In the genomic region with DNA sequence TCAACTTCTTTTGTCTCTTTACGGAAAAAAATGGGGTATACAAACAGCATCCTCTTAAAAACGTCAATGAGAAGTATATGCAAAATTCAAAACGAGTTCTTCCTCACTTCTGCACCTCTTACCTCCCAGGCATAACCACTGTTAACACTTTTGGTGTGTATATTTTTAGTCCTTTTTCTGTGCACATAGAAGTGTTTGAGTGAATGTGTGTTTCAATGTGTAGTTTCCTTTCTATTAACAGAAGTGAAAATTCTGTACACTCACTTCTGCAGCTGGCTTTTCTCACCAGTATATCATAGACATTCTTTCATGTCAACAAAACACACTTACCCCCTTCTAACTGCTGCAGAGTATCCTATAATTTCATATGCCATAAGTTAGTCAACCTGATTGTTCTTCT, we compare ENCODE assay signal across 15 cellular contexts. TPM values are rescaled to one million over a fixed set of nuclear protein-coding genes. Genes with fewer than 3 reads are reported as not detected.
DNase-seq lines count a peak whose midpoint lies in the region; ATAC-seq and TF ChIP-seq lines count a peak whose summit lies in the region.
"Had no signal": no experiment of that assay in that cellular context is flagged by ENCODE, and none has a peak within 500 bp of the region (broad histone marks: within the 10 kb centered on the region; RNA-seq: fewer than 3 reads in every experiment).

No MANE protein-coding gene starts in this region.

- H3K79me2 ChIP-seq in DOHH2 (ENCODE audit: control insufficient read depth, low read length): peaks cover 54% of the 10 kb centered on the region

- peaks cover 78% of the 10 kb centered on the region for H3K36me3 ChIP-seq in DOHH2 (ENCODE audit: control insufficient read depth, low read length)

- H3K36me3 Mint-ChIP-seq in natural killer cell treated with Interleukin-12 subunit alpha and Interleukin-12 subunit beta and Interleukin-15 and Interleukin-18, amount 100 ng/mL, for 72 hours: peaks cover 23% of the 10 kb centered on the region
- peaks cover 47 to 66% of the 10 kb centered on the region in 2 donors for H3K36me3 Mint-ChIP-seq in CD14-positive monocyte

- H3K4me2 ChIP-seq in DOHH2 (ENCODE audit: low read length): peak overlapping the region; percentile 59
- H3K4me2 ChIP-seq: KMS-11 had no signal

- peak; percentile 76 for ATAC-seq in GM19043 (IDR thresholded peaks at IDR 0.05; ENCODE audit: low read depth, unreplicated experiment)
- ATAC-seq in HG02571 (IDR thresholded peaks at IDR 0.05; ENCODE audit: unreplicated experiment): peak; percentile 62
- peak; percentile 50 for ATAC-seq in HG03342 (IDR thresholded peaks at IDR 0.05; ENCODE audit: unreplicated experiment)
- no peak for ATAC-seq in natural killer cell treated with Interleukin-12 subunit alpha and Interleukin-12 subunit beta and Interleukin-15 and Interleukin-18, amount 100 ng/mL, for 72 hours
- ATAC-seq: right lobe of liver, Right ventricle myocardium inferior, upper lobe of right lung had no signal

- H3F3A ChIP-seq in DOHH2 (ENCODE audit: control insufficient read depth, insufficient read depth): peaks cover 24% of the 10 kb centered on the region

- peak overlapping the region; percentile 78 for H3K27ac ChIP-seq in DOHH2 (ENCODE audit: low read depth, low read length)
- H3K27ac ChIP-seq: KMS-11, right lobe of liver, upper lobe of right lung, WERI-Rb-1 had no signal

- peaks cover 5 to 16% of the 10 kb centered on the region in 2 donors for H3K4me1 Mint-ChIP-seq in natural killer cell treated with Interleukin-12 subunit alpha and Interleukin-12 subunit beta and Interleukin-15 and Interleukin-18, amount 100 ng/mL, for 72 hours (ENCODE audit: low read depth in 2 of 2)
- H3K4me1 Mint-ChIP-seq in CD14-positive monocyte: peaks cover 15% of the 10 kb centered on the region

- intact Hi-C loops in CD14-positive monocyte (cut with micrococcal nuclease): no loop called here

- H3K9me2 ChIP-seq in DOHH2 (replicated peaks; ENCODE audit: control insufficient read depth, low read length): no peaks in the 10 kb centered on the region

- peak overlapping the region; percentile 35; the same call in 1 of the 2 replicates for H3K4me3 ChIP-seq in DOHH2 (ENCODE audit: low read length)
- H3K4me3 ChIP-seq: right lobe of liver, upper lobe of right lung had no signal

- peaks cover 45% of the 10 kb centered on the region for H3K4me1 ChIP-seq in DOHH2 (ENCODE audit: control insufficient read depth, low read length)

- H3K27me3 Mint-ChIP-seq in natural killer cell treated with Interleukin-12 subunit alpha and Interleukin-12 subunit beta and Interleukin-15 and Interleukin-18, amount 100 ng/mL, for 72 hours: no peaks in the 10 kb centered on the region
- no peaks in the 10 kb centered on the region for H3K27me3 Mint-ChIP-seq in CD14-positive monocyte (ENCODE audit: low read depth in 3 of 3)

- TF ChIP-seq CTCF in DOHH2 (IDR thresholded peaks at IDR 0.05; ENCODE audit: low read depth, low read length, poor library complexity, severe bottlenecking): no peak
- TF ChIP-seq CTCF in CD14-positive monocyte (IDR thresholded peaks at IDR 0.05): no peak

- in situ Hi-C loops in KBM-7 (cut with MboI; ENCODE audit: low pct_unique_long_range_greater_than_20kb, low sequenced_read_pairs): no loop called here

- no peaks in the 10 kb centered on the region for H3K27me3 ChIP-seq in DOHH2 (ENCODE audit: control insufficient read depth, low read length)
- H3K27me3 ChIP-seq: right lobe of liver, upper lobe of right lung had no signal

- no peaks in the 10 kb centered on the region for H4K20me1 ChIP-seq in DOHH2 (ENCODE audit: control insufficient read depth, insufficient read depth, low read depth, low read length)

- H3K9me3 Mint-ChIP-seq in natural killer cell treated with Interleukin-12 subunit alpha and Interleukin-12 subunit beta and Interleukin-15 and Interleukin-18, amount 100 ng/mL, for 72 hours: no peaks in the 10 kb centered on the region
- H3K9me3 Mint-ChIP-seq in CD14-positive monocyte: no peaks in the 10 kb centered on the region

- no peaks in the 10 kb centered on the region for H3K9me3 ChIP-seq in DOHH2 (ENCODE audit: control insufficient read depth, insufficient read depth, low read length)
- H3K9me3 ChIP-seq: right lobe of liver, upper lobe of right lung had no signal

- H3K4me3 Mint-ChIP-seq in natural killer cell treated with Interleukin-12 subunit alpha and Interleukin-12 subunit beta and Interleukin-15 and Interleukin-18, amount 100 ng/mL, for 72 hours: no peak overlapping the region
- no peak overlapping the region for H3K4me3 Mint-ChIP-seq in CD14-positive monocyte

- no peak overlapping the region for H3K27ac Mint-ChIP-seq in natural killer cell treated with Interleukin-12 subunit alpha and Interleukin-12 subunit beta and Interleukin-15 and Interleukin-18, amount 100 ng/mL, for 72 hours
- H3K27ac Mint-ChIP-seq in CD14-positive monocyte: no peak overlapping the region

- no peak for DNase-seq in KBM-7
- DNase-seq in hippocampal formation (lab: John Stamatoyannopoulos, UW): no peak
- DNase-seq in natural killer cell treated with Interleukin-12 subunit alpha and Interleukin-12 subunit beta and Interleukin-15 and Interleukin-18, amount 100 ng/mL, for 72 hours (ENCODE audit: low spot score): no peak
- no peak for DNase-seq in CD14-positive monocyte (ENCODE audit: low spot score)
- DNase-seq: DMS79 treated with DMSO at 0.1 percent for 48 hours, H7, right lobe of liver, upper lobe of right lung, WERI-Rb-1 had no signal

RNA-seq across cellular contexts. Expression of gene UBR7, which starts 5.4 kb away (rescaled TPM):
- 10 to 100 TPM; 31.7 to 33.1 TPM for total RNA-seq in natural killer cell treated with Interleukin-12 subunit alpha and Interleukin-12 subunit beta and Interleukin-15 and Interleukin-18, amount 100 ng/mL, for 72 hours
- 10 to 100 TPM; 14.0 to 16.7 TPM for polyA plus RNA-seq in CD14-positive monocyte

RNA-seq across cellular contexts. Expression of gene GON7, which starts 5.6 kb away (rescaled TPM):
- total RNA-seq in natural killer cell treated with Interleukin-12 subunit alpha and Interleukin-12 subunit beta and Interleukin-15 and Interleukin-18, amount 100 ng/mL, for 72 hours: 10 to 100 TPM; 12.9 to 15.7 TPM
- polyA plus RNA-seq in CD14-positive monocyte: 10 to 100 TPM; 22.7 to 24.0 TPM

RNA-seq across cellular contexts. Expression of gene LYSET, which starts 27.3 kb away (rescaled TPM):
- 10 to 100 TPM in 1 of 2 donors, 1 to 10 TPM in 1; 8.6 to 11.5 TPM for total RNA-seq in natural killer cell treated with Interleukin-12 subunit alpha and Interleukin-12 subunit beta and Interleukin-15 and Interleukin-18, amount 100 ng/mL, for 72 hours
- polyA plus RNA-seq in CD14-positive monocyte: 10 to 100 TPM; 36.9 to 43.3 TPM

RNA-seq across cellular contexts. Expression of gene MOAP1, which starts 27.7 kb away (rescaled TPM):
- 10 to 100 TPM; 18.3 to 30.2 TPM for total RNA-seq in natural killer cell treated with Interleukin-12 subunit alpha and Interleukin-12 subunit beta and Interleukin-15 and Interleukin-18, amount 100 ng/mL, for 72 hours
- polyA plus RNA-seq in CD14-positive monocyte: 10 to 100 TPM; 22.5 to 22.6 TPM

Comparison
In these comparisons a context has a peak if more than half of its experiments do, and no peak if none do; other contexts are left out.
1. ATAC-seq: peak in GM19043 (single experiment), HG02571 (single experiment) and HG03342 (single experiment); none in natural killer cell treated with Interleukin-12 subunit alpha and Interleukin-12 subunit beta and Interleukin-15 and Interleukin-18, amount 100 ng/mL, for 72 hours (0 of 2).